Comparison of ENCODE assay signal across 9 cellular contexts in genomic region chrX:16436348-16437188, GRCh38.
A peak's percentile ranks its signal among the peaks of the same experiment; 100 is the strongest.
DNase-seq lines count a peak whose midpoint lies in the region; ATAC-seq and TF ChIP-seq lines count a peak whose summit lies in the region.
"Had no signal": no experiment of that assay in that cellular context is flagged by ENCODE, and none has a peak within 500 bp of the region (broad histone marks: within the 10 kb centered on the region; RNA-seq: fewer than 3 reads in every experiment).

No MANE protein-coding gene starts in this region.

- no peaks in the 10 kb centered on the region for H3K27me3 ChIP-seq in endodermal cell (ENCODE audit: control insufficient read depth, insufficient read depth, low read length, poor library complexity, severe bottlenecking)

- no peaks in the 10 kb centered on the region for H3K27me3 Mint-ChIP-seq in endodermal cell (ENCODE audit: insufficient read depth)

- peaks cover 2% of the 10 kb centered on the region for H3K9me3 Mint-ChIP-seq in endodermal cell

- H3K4me1 Mint-ChIP-seq in endodermal cell: peaks cover 19% of the 10 kb centered on the region

- H3K36me3 ChIP-seq in endodermal cell (ENCODE audit: control insufficient read depth, insufficient read depth, low read length): no peaks in the 10 kb centered on the region

- H3K4me3 ChIP-seq in endodermal cell (ENCODE audit: low read length): no peak overlapping the region

- ATAC-seq in HG02943 (IDR thresholded peaks at IDR 0.05; ENCODE audit: low read depth, unreplicated experiment) (peak; percentile 59), HG03196 (IDR thresholded peaks at IDR 0.05; ENCODE audit: unreplicated experiment) (no peak)

- 26 to 38% methylated on average over 5 to 10 of the region's 12 CpGs for WGBS in endodermal cell (ENCODE audit: insufficient coverage in 1 of 2, insufficient read length in 1 of 2), 2 experiments

- H3K4me1 ChIP-seq in endodermal cell (ENCODE audit: control insufficient read depth, insufficient read depth, low read length): no peaks in the 10 kb centered on the region

- peak overlapping the region; percentile 58 for H3K27ac Mint-ChIP-seq in endodermal cell

- peaks cover 33% of the 10 kb centered on the region for H3K36me3 Mint-ChIP-seq in endodermal cell (ENCODE audit: low read depth)

- H3K27ac ChIP-seq in endodermal cell (ENCODE audit: low read depth, low read length): no peak overlapping the region
- H3K27ac ChIP-seq: epithelial cell of prostate had no signal

- peak; percentile 92 for TF ChIP-seq CTCF in endodermal cell (conservative IDR thresholded peaks at IDR 0.05)

- DNase-seq in EH (ENCODE audit: low read depth) (peak; percentile 75), NCI-H748 (lab: John Stamatoyannopoulos, UW; ENCODE audit: unreplicated experiment) (peak; percentile 59), endodermal cell (peak; percentile 95), midbrain (lab: John Stamatoyannopoulos, UW) (peak; percentile 68)
- DNase-seq in activated CD8-positive, alpha-beta memory T cell treated with anti-CD3 and anti-CD28 coated beads for 1 hour (ENCODE audit: extremely low read depth in 1 of 2, low read depth in 1 of 2): peak; percentile 12 to 13
- DNase-seq in stimulated activated CD8-positive, alpha-beta memory T cell treated with anti-CD3 and anti-CD28 coated beads, Interleukin-4, amount 100 ng/mL, for 4 hours (ENCODE audit: low read depth in 2 of 2, low spot score in 1 of 2): peak; percentile 18 to 42

- H3K9ac ChIP-seq in endodermal cell (ENCODE audit: extremely low read depth, low read length, poor library complexity, severe bottlenecking): no peak overlapping the region

- H3K9me3 ChIP-seq in endodermal cell (ENCODE audit: control insufficient read depth, low read length): no peaks in the 10 kb centered on the region

- no peak overlapping the region for H3K4me3 Mint-ChIP-seq in endodermal cell

Comparison
In these comparisons a context has a peak if more than half of its experiments do, and no peak if none do; other contexts are left out.
1. DNase-seq: peak in every context shown above with its lines; median percentile 95 in endodermal cell; 75 in EH; 68 in midbrain; 59 in NCI-H748; 30 in stimulated activated CD8-positive, alpha-beta memory T cell treated with anti-CD3 and anti-CD28 coated beads, Interleukin-4, amount 100 ng/mL, for 4 hours; 12 in activated CD8-positive, alpha-beta memory T cell treated with anti-CD3 and anti-CD28 coated beads for 1 hour.